1 cellular context compared by ENCODE assay signal in the genomic region with DNA sequence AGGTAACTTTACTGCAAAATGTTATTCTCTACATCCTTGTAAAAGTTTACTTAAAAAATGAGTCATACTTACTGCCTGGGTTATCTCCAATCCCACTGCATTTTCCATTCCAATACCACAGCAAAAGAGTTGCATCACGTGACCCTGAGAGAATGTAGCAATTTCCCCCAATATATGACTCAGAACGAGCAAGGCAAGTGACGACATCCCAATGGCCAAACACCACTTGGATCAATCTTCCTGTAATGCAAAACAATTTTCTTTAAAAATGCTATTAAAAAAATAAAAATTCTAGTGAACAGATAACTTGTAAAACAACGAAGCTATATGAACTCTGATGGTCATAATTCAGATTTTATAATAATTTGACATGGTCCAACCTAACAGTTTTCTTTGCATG.
TF ChIP-seq lines count a peak whose summit lies in the region.

No MANE protein-coding gene starts in this region.

TF ChIP-seq in HepG2, 621 proteins besides CTCF, POLR2A, EP300 and RAD21 (continued from another document and continues in another):
- TF ChIP-seq ZNF280D (CRISPR knock-in tag; IDR thresholded peaks at IDR 0.05) (no peak), CHCHD3 (CRISPR knock-in tag; IDR thresholded peaks at IDR 0.05) (no peak), ZNF788 (CRISPR knock-in tag; IDR thresholded peaks at IDR 0.05; ENCODE audit: borderline replicate concordance) (no peak), GABPB1 (CRISPR knock-in tag; IDR thresholded peaks at IDR 0.05) (peak; percentile 31; the same call in 1 of the 2 replicates), ZNF484 (CRISPR knock-in tag; IDR thresholded peaks at IDR 0.05; ENCODE audit: borderline replicate concordance, low read depth) (no peak), MAFF (IDR thresholded peaks at IDR 0.05; ENCODE audit: low read depth, low read length) (no peak), RBM22 (optimal IDR thresholded peaks at IDR 0.05; ENCODE audit: low read length) (no peak), POLR2G (IDR thresholded peaks at IDR 0.05; ENCODE audit: low read depth, low read length) (no peak), TRIM22 (IDR thresholded peaks at IDR 0.05) (no peak), HNRNPK (IDR thresholded peaks at IDR 0.05; ENCODE audit: low read depth, low read length, poor library complexity, severe bottlenecking) (no peak), TRAFD1 (CRISPR knock-in tag; IDR thresholded peaks at IDR 0.05; ENCODE audit: borderline replicate concordance) (no peak), ZNF318 (CRISPR knock-in tag; IDR thresholded peaks at IDR 0.05) (no peak), TEAD3 (CRISPR knock-in tag; optimal IDR thresholded peaks at IDR 0.05; ENCODE audit: borderline replicate concordance) (peak; percentile 18), HBP1 (CRISPR knock-in tag; IDR thresholded peaks at IDR 0.05; ENCODE audit: low read depth) (no peak), HMG20A (CRISPR knock-in tag; IDR thresholded peaks at IDR 0.05; ENCODE audit: borderline replicate concordance) (0 out of 2 replicates have a peak, but pooled peaks have one; percentile 17), ZNF230 (CRISPR knock-in tag; IDR thresholded peaks at IDR 0.05) (no peak), ZNF235 (CRISPR knock-in tag; IDR thresholded peaks at IDR 0.05; ENCODE audit: borderline replicate concordance) (no peak), ZNF121 (CRISPR knock-in tag; IDR thresholded peaks at IDR 0.05) (no peak)
- TF ChIP-seq, protein P1, sequence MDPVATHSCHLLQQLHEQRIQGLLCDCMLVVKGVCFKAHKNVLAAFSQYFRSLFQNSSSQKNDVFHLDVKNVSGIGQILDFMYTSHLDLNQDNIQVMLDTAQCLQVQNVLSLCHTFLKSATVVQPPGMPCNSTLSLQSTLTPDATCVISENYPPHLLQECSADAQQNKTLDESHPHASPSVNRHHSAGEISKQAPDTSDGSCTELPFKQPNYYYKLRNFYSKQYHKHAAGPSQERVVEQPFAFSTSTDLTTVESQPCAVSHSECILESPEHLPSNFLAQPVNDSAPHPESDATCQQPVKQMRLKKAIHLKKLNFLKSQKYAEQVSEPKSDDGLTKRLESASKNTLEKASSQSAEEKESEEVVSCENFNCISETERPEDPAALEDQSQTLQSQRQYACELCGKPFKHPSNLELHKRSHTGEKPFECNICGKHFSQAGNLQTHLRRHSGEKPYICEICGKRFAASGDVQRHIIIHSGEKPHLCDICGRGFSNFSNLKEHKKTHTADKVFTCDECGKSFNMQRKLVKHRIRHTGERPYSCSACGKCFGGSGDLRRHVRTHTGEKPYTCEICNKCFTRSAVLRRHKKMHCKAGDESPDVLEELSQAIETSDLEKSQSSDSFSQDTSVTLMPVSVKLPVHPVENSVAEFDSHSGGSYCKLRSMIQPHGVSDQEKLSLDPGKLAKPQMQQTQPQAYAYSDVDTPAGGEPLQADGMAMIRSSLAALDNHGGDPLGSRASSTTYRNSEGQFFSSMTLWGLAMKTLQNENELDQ (CRISPR knock-in tag; IDR thresholded peaks at IDR 0.05; ENCODE audit: borderline replicate concordance), result no peak
- TF ChIP-seq, protein P2, sequence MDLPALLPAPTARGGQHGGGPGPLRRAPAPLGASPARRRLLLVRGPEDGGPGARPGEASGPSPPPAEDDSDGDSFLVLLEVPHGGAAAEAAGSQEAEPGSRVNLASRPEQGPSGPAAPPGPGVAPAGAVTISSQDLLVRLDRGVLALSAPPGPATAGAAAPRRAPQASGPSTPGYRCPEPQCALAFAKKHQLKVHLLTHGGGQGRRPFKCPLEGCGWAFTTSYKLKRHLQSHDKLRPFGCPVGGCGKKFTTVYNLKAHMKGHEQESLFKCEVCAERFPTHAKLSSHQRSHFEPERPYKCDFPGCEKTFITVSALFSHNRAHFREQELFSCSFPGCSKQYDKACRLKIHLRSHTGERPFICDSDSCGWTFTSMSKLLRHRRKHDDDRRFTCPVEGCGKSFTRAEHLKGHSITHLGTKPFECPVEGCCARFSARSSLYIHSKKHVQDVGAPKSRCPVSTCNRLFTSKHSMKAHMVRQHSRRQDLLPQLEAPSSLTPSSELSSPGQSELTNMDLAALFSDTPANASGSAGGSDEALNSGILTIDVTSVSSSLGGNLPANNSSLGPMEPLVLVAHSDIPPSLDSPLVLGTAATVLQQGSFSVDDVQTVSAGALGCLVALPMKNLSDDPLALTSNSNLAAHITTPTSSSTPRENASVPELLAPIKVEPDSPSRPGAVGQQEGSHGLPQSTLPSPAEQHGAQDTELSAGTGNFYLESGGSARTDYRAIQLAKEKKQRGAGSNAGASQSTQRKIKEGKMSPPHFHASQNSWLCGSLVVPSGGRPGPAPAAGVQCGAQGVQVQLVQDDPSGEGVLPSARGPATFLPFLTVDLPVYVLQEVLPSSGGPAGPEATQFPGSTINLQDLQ (CRISPR knock-in tag; IDR thresholded peaks at IDR 0.05), result no peak
- TF ChIP-seq, protein P3, sequence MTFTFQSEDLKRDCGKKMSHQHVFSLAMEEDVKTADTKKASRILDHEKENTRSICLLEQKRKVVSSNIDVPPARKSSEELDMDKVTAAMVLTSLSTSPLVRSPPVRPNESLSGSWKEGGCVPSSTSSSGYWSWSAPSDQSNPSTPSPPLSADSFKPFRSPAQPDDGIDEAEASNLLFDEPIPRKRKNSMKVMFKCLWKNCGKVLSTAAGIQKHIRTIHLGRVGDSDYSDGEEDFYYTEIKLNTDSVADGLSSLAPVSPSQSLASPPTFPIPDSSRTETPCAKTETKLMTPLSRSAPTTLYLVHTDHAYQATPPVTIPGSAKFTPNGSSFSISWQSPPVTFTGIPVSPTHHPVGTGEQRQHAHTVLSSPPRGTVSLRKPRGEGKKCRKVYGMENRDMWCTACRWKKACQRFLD (CRISPR knock-in tag; IDR thresholded peaks at IDR 0.05; ENCODE audit: borderline replicate concordance), result no peak
